In the genomic region with DNA sequence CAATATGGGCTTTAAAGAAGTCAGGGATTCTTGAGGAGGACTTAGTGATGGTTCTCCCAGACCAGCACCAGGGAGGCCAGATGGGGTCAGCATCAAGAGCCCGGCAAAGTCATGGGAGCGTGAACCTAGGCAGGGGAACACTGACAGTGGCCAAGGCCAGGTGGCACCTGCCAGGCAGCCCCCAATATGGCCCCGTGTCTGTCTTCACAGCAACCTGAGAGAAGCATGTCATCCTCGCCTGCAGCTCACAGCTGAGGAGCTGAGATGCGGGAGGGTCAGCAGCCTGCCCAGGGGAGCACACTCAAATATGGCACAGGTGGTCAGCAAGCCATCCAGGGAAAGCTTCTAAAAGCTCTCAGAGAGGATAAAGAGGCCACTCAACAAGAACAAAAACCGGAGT, we compare ENCODE assay signal across 11 cellular contexts.
DNase-seq lines count a peak whose midpoint lies in the region; TF ChIP-seq lines count a peak whose summit lies in the region.
"Had no signal": no experiment of that assay in that cellular context is flagged by ENCODE, and none has a peak within 500 bp of the region (broad histone marks: within the 10 kb centered on the region; RNA-seq: fewer than 3 reads in every experiment).

No MANE protein-coding gene starts in this region.

- TF ChIP-seq POLR2A in stomach (IDR thresholded peaks at IDR 0.05), result no peak

- H3K27me3 ChIP-seq in osteoblast (ENCODE audit: insufficient read depth, low read length) (peaks cover 13% of the 10 kb centered on the region), stomach (peaks cover 0 to 18% (median 0%) of the 10 kb centered on the region in 3 donors)

- no peaks in the 10 kb centered on the region for H4K20me1 ChIP-seq in osteoblast (ENCODE audit: insufficient read depth, low read length)

- H3K36me3 ChIP-seq in osteoblast (ENCODE audit: insufficient read depth, low read length) (no peaks in the 10 kb centered on the region), stomach (no peaks in the 10 kb centered on the region)

- intact Hi-C loops in stomach (cut with DNase I; ENCODE audit: low total_unique reads), result no loop called here

- H3K9me3 ChIP-seq in osteoblast (ENCODE audit: low read depth, low read length) (no peaks in the 10 kb centered on the region), stomach (peaks cover 0 to 21% (median 14%) of the 10 kb centered on the region in 4 donors)

- no peaks in the 10 kb centered on the region for H3K79me2 ChIP-seq in osteoblast (ENCODE audit: insufficient read depth, low read length)

- no peak overlapping the region for H3K4me3 ChIP-seq in osteoblast (ENCODE audit: insufficient read depth, low read length)
- H3K4me3 ChIP-seq in stomach, result no peak overlapping the region
- H3K4me3 ChIP-seq: A549 had no signal

- H3K27ac ChIP-seq in osteoblast (ENCODE audit: low read depth, low read length) (no peak overlapping the region), stomach (no peak overlapping the region)
- H3K27ac ChIP-seq: A549, HL-60 had no signal

- peak; percentile 19 for DNase-seq in activated effector memory CD4-positive, alpha-beta T cell treated with anti-CD3 and anti-CD28 coated beads, Interleukin-2, amount 50 U/mL, for 16 hours
- DNase-seq in activated effector memory CD4-positive, alpha-beta T cell treated with Interleukin-2 at 50 U/mL for 16 hours, result no peak
- DNase-seq in ecto neural progenitor cell (ENCODE audit: low spot score) (peak; percentile 39), osteoblast (ENCODE audit: insufficient read length, low spot score, missing footprints) (peak; percentile 43), stomach (no peak), G401 (ENCODE audit: low spot score) (no peak)
- DNase-seq: CD8-positive, alpha-beta T cell; COR-L47; DMS153 had no signal

- no peak overlapping the region for H3K4me2 ChIP-seq in osteoblast (ENCODE audit: insufficient read depth, low read length)
- H3K4me2 ChIP-seq: A549 had no signal

- H3K4me1 ChIP-seq in osteoblast (ENCODE audit: insufficient read depth, low read length) (peaks cover 4% of the 10 kb centered on the region), stomach (peaks cover 0 to 8% (median 0%) of the 10 kb centered on the region in 4 donors)
- H3K4me1 ChIP-seq: A549 had no signal

- in situ Hi-C loops in G401 (cut with HindIII; ENCODE audit: low sequenced_read_pairs), result no loop called here

- no peak for TF ChIP-seq CTCF in osteoblast (IDR thresholded peaks at IDR 0.05; ENCODE audit: extremely low read depth, low read depth, low read length)
- no peak for TF ChIP-seq CTCF in stomach (IDR thresholded peaks at IDR 0.05)

- H2AFZ ChIP-seq in osteoblast (ENCODE audit: low read length), result no peak overlapping the region

- WGBS in stomach, 5 donors, result 82 to 93% (median 89%) methylated on average over 6 of the region's 6 CpGs

- TF ChIP-seq EP300 in stomach (IDR thresholded peaks at IDR 0.05), result no peak

Comparison
In these comparisons a context has a peak if more than half of its experiments do, and no peak if none do; other contexts are left out.
1. DNase-seq: peak in activated effector memory CD4-positive, alpha-beta T cell treated with anti-CD3 and anti-CD28 coated beads, Interleukin-2, amount 50 U/mL, for 16 hours (single experiment), ecto neural progenitor cell (single experiment) and osteoblast (single experiment); none in activated effector memory CD4-positive, alpha-beta T cell treated with Interleukin-2 at 50 U/mL for 16 hours (single experiment), stomach (single experiment) and G401 (single experiment).